5 cellular contexts compared by ENCODE assay signal in the genomic region with DNA sequence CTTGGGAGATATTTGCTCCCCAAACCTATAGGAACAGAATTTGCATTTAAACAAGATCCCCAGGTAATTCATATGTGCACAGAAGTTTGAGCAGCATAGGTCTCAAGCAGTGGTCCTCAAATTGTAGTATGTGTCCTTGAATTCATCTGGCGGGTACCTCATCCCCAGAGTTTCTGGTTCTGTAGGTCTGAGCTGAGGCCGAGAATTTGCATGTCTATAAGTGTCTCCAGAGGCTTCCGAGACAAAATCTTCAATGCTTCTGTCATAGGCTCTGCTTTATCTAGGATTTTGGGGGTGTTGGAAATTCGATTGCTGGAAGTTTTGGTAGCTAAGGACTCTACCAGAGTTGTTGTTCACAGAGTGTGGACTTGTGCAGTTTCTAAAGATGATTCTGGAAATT.
"Had no signal": no experiment of that assay in that cellular context is flagged by ENCODE, and none has a peak within 500 bp of the region (broad histone marks: within the 10 kb centered on the region; RNA-seq: fewer than 3 reads in every experiment).

No MANE protein-coding gene starts in this region.

- ATAC-seq: HepG2 had no signal

- H2AFZ ChIP-seq: GM23248 had no signal

- H3K9ac ChIP-seq: GM23248 had no signal

- DNase-seq: GM23248, H9, HCEC 1CT, KBM-7 had no signal

- H3K27ac ChIP-seq: GM23248 had no signal

- H3K4me3 ChIP-seq: GM23248 had no signal
